In genomic region chr15:29756358-29757267, GRCh38 we compare ENCODE assay signal across 20 cellular contexts.
A peak's percentile ranks its signal among the peaks of the same experiment; 100 is the strongest.
DNase-seq lines count a peak whose midpoint lies in the region; TF ChIP-seq lines count a peak whose summit lies in the region.
"Had no signal": no experiment of that assay in that cellular context is flagged by ENCODE, and none has a peak within 500 bp of the region (broad histone marks: within the 10 kb centered on the region; RNA-seq: fewer than 3 reads in every experiment).

No MANE protein-coding gene starts in this region.

- no peak overlapping the region for H2AFZ ChIP-seq in smooth muscle cell (ENCODE audit: low read depth)

- BruUV-seq in MCF 10A (replicated peaks; lab: Mats Ljungman, UMichigan) = no TSS peak

- no peak overlapping the region for H3K4me3 Mint-ChIP-seq in MCF 10A (ENCODE audit: unreplicated experiment)
- H3K4me3 Mint-ChIP-seq in chondrocyte (ENCODE audit: unreplicated experiment) = no peak overlapping the region
- H3K4me3 Mint-ChIP-seq: activated B cell treated with CpG ODN at 0.5 μM for 24 hours; CD14-positive monocyte; natural killer cell treated with Interleukin-12 subunit alpha and Interleukin-12 subunit beta and Interleukin-15 and Interleukin-18, amount 100 ng/mL, for 72 hours; stimulated activated naive CD8-positive, alpha-beta T cell treated with anti-CD3 and anti-CD28 coated beads, Interleukin-15, Interleukin-2, amounts not matched to agents 100 ng/mL and 50 ng/mL, for 24 hours; T-cell had no signal

- H4K20me1 ChIP-seq in smooth muscle cell (ENCODE audit: low read depth) = peaks cover 55% of the 10 kb centered on the region

- peaks cover 8% of the 10 kb centered on the region for H3K79me2 ChIP-seq in smooth muscle cell (ENCODE audit: low read depth)

- H3K9me3 ChIP-seq in breast epithelium (no peaks in the 10 kb centered on the region), smooth muscle cell (replicated peaks; ENCODE audit: low read depth) (no peaks in the 10 kb centered on the region)

- H3K27ac Mint-ChIP-seq in MCF 10A (ENCODE audit: low read depth, unreplicated experiment) (peak overlapping the region; percentile 57), chondrocyte (ENCODE audit: unreplicated experiment) (peak overlapping the region; percentile 62)
- H3K27ac Mint-ChIP-seq: activated B cell treated with CpG ODN at 0.5 μM for 24 hours; CD14-positive monocyte; natural killer cell treated with Interleukin-12 subunit alpha and Interleukin-12 subunit beta and Interleukin-15 and Interleukin-18, amount 100 ng/mL, for 72 hours; stimulated activated naive CD8-positive, alpha-beta T cell treated with anti-CD3 and anti-CD28 coated beads, Interleukin-15, Interleukin-2, amounts not matched to agents 100 ng/mL and 50 ng/mL, for 24 hours; T-cell had no signal

- POLR2A ChIA-PET in MCF 10A (lab: Yijun Ruan, JAX) = interaction anchor here (0.5 to 1.7 kb wide), 12 partner anchors 9 to 79 kb away, joined by 3 to 17 read pairs (median 3); no protein-coding TSS in a partner anchor

- H3K27me3 ChIP-seq in breast epithelium (no peaks in the 10 kb centered on the region), smooth muscle cell (ENCODE audit: low read depth) (no peaks in the 10 kb centered on the region)

- no peak overlapping the region for H3K9ac ChIP-seq in smooth muscle cell (ENCODE audit: low read depth)

- H3F3A ChIP-seq in smooth muscle cell (ENCODE audit: low read depth) = peaks cover 3% of the 10 kb centered on the region

- H3K36me3 ChIP-seq in breast epithelium (peaks cover 3% of the 10 kb centered on the region), smooth muscle cell (ENCODE audit: low read depth) (peaks cover 10% of the 10 kb centered on the region)

- no peaks in the 10 kb centered on the region for H3K27me3 Mint-ChIP-seq in MCF 10A (ENCODE audit: insufficient read depth, unreplicated experiment)
- no peaks in the 10 kb centered on the region for H3K27me3 Mint-ChIP-seq in chondrocyte (ENCODE audit: low read depth)
- H3K27me3 Mint-ChIP-seq: activated B cell treated with CpG ODN at 0.5 μM for 24 hours had no signal

- H3K4me2 ChIP-seq in smooth muscle cell = no peak overlapping the region

- CTCF ChIA-PET in MCF 10A (lab: Yijun Ruan, JAX) = interaction anchor here (1.0 to 1.4 kb wide), 4 partner anchors 10 to 319 kb away, joined by 3 to 4 read pairs (median 4); no protein-coding TSS in a partner anchor

- no peak overlapping the region for H3K4me3 ChIP-seq in breast epithelium
- H3K4me3 ChIP-seq in smooth muscle cell = no peak overlapping the region

- intact Hi-C loops in MCF 10A (cut with micrococcal nuclease) (no loop called here), breast epithelium (cut with DNase I; ENCODE audit: low total_unique reads) (no loop called here)

- peaks cover 51% of the 10 kb centered on the region for H3K36me3 Mint-ChIP-seq in MCF 10A (ENCODE audit: insufficient read depth, unreplicated experiment)
- peaks cover 25% of the 10 kb centered on the region for H3K36me3 Mint-ChIP-seq in chondrocyte (ENCODE audit: low read depth)
- H3K36me3 Mint-ChIP-seq: CD14-positive monocyte; natural killer cell treated with Interleukin-12 subunit alpha and Interleukin-12 subunit beta and Interleukin-15 and Interleukin-18, amount 100 ng/mL, for 72 hours; T-cell had no signal

- H3K27ac ChIP-seq in breast epithelium = peak overlapping the region in 1 of 2 donors; percentile 1
- peak overlapping the region; percentile 43 for H3K27ac ChIP-seq in smooth muscle cell (ENCODE audit: low read depth)

- 84% methylated on average over 5 of the region's 5 CpGs for WGBS in smooth muscle cell (ENCODE audit: low lambda C conversion rate)

- H3K9me3 Mint-ChIP-seq in MCF 10A (ENCODE audit: unreplicated experiment) (no peaks in the 10 kb centered on the region), chondrocyte (ENCODE audit: low read depth) (no peaks in the 10 kb centered on the region)
- H3K9me3 Mint-ChIP-seq: activated B cell treated with CpG ODN at 0.5 μM for 24 hours; CD14-positive monocyte; natural killer cell treated with Interleukin-12 subunit alpha and Interleukin-12 subunit beta and Interleukin-15 and Interleukin-18, amount 100 ng/mL, for 72 hours; T-cell had no signal

- H3K4me1 ChIP-seq in breast epithelium (no peaks in the 10 kb centered on the region), smooth muscle cell (ENCODE audit: low read depth) (peaks cover 7% of the 10 kb centered on the region)

- peak; percentile 84 for DNase-seq in MCF 10A (ENCODE audit: unreplicated experiment)
- no peak for DNase-seq in breast epithelium (ENCODE audit: low spot score in 2 of 2)
- no peak for DNase-seq in chondrocyte (ENCODE audit: low spot score)
- DNase-seq in inferior parietal cortex (ENCODE audit: extremely low spot score) = peak; percentile 36
- DNase-seq in smooth muscle cell (lab: John Stamatoyannopoulos, UW; ENCODE audit: unreplicated experiment) = no peak
- no peak for DNase-seq in stimulated activated CD8-positive, alpha-beta memory T cell treated with anti-CD3 and anti-CD28 coated beads, Interleukin-4, amount 100 ng/mL, for 48 hours
- DNase-seq in NCI-H82 treated with DMSO at 0.1 percent for 48 hours (lab: John Stamatoyannopoulos, UW; ENCODE audit: unreplicated experiment) = no peak
- DNase-seq in activated CD4-positive, alpha-beta T cell treated with anti-CD3 and anti-CD28 coated beads for 4 hours = no peak
- DNase-seq: activated B cell treated with CpG ODN at 0.5 μM for 24 hours; DMS79; foreskin melanocyte; HCEC 1CT; Kasumi-1; NCI-H2171 treated with DMSO at 0.1 percent for 48 hours; SHP77; stimulated activated CD4-positive, alpha-beta T cell treated with anti-CD3 and anti-CD28 coated beads, Interleukin-15, amount 100 ng/mL, for 24 hours; T-cell had no signal

- TF ChIP-seq CTCF in MCF 10A (IDR thresholded peaks at IDR 0.05; ENCODE audit: unreplicated experiment) = no peak
- no peak for TF ChIP-seq CTCF in breast epithelium (IDR thresholded peaks at IDR 0.05)
- no peak for TF ChIP-seq CTCF in chondrocyte (IDR thresholded peaks at IDR 0.05)
- no peak for TF ChIP-seq CTCF in smooth muscle cell (IDR thresholded peaks at IDR 0.05; ENCODE audit: borderline replicate concordance, insufficient read depth, poor library complexity, severe bottlenecking)

- TF ChIP-seq POLR2A in breast epithelium (IDR thresholded peaks at IDR 0.05) = no peak

- peaks cover 14% of the 10 kb centered on the region for H3K4me1 Mint-ChIP-seq in MCF 10A (ENCODE audit: insufficient read depth, unreplicated experiment)
- peaks cover 24% of the 10 kb centered on the region for H3K4me1 Mint-ChIP-seq in chondrocyte (ENCODE audit: low read depth)
- H3K4me1 Mint-ChIP-seq: activated B cell treated with CpG ODN at 0.5 μM for 24 hours, CD14-positive monocyte, T-cell had no signal

Comparison
In these comparisons a context has a peak if more than half of its experiments do, and no peak if none do; other contexts are left out.
1. DNase-seq: peak in MCF 10A (single experiment) and inferior parietal cortex (single experiment); none in breast epithelium (0 of 2), chondrocyte (single experiment), smooth muscle cell (single experiment), stimulated activated CD8-positive, alpha-beta memory T cell treated with anti-CD3 and anti-CD28 coated beads, Interleukin-4, amount 100 ng/mL, for 48 hours (single experiment), NCI-H82 treated with DMSO at 0.1 percent for 48 hours (single experiment) and activated CD4-positive, alpha-beta T cell treated with anti-CD3 and anti-CD28 coated beads for 4 hours (0 of 2).